8 cellular contexts compared by ENCODE assay signal in the genomic region with DNA sequence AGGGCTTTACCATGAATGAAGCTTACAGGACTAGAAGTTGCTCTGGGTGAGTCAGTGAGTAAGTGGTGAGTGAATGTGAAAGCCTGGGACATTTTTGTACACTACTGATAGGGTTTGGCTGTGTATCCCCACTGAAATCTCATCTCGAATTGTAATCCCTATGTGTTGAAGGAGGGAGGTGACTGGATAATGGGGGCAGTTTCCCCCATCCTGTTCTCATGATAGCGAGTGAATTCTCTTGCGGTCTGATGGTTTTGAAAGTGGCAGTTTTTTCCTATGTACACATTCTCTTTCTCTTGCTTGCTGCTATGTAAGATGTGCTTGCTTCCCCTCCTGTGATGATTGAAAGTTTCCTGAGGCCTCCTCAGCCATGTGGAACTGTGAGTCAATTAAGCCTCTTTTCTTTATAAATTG. TPM values are rescaled to one million over a fixed set of nuclear protein-coding genes. Genes with fewer than 3 reads are reported as not detected.
DNase-seq lines count a peak whose midpoint lies in the region; ATAC-seq lines count a peak whose summit lies in the region.
"Not testable (repeated sequence)": the region's sequence is repeated elsewhere in the genome, so short reads cannot be mapped to it uniquely, and the experiment has no call there.
"Had no signal": no experiment of that assay in that cellular context is flagged by ENCODE, and none has a peak within 500 bp of the region (broad histone marks: within the 10 kb centered on the region; RNA-seq: fewer than 3 reads in every experiment).

No MANE protein-coding gene starts in this region.

- peaks cover 53% of the 10 kb centered on the region for H3K4me1 Mint-ChIP-seq in activated CD4-positive, alpha-beta T cell treated with anti-CD3 and anti-CD28 coated beads for 36 hours
- H3K4me1 Mint-ChIP-seq in memory B cell: peaks cover 19% of the 10 kb centered on the region

- intact Hi-C loops in activated CD4-positive, alpha-beta T cell treated with anti-CD3 and anti-CD28 coated beads for 36 hours (cut with DNase I, micrococcal nuclease): loop anchor here (2.0 to 10.0 kb wide), 4 partner anchors 47 to 133 kb away; partner anchors contain the start of genes MLLT10 (in 2 of the 2) and SKIDA1 (in 1 of the 2)

- POLR2A ChIA-PET in activated CD4-positive, alpha-beta T cell treated with anti-CD3 and anti-CD28 coated beads for 36 hours (lab: Charles Lee): not testable (repeated sequence)

- CTCF ChIA-PET in activated CD4-positive, alpha-beta T cell treated with anti-CD3 and anti-CD28 coated beads for 36 hours (lab: Charles Lee): interaction anchor here (0.7 kb wide), 1 partner anchor 28 kb away, joined by 3 read pairs; no protein-coding TSS in a partner anchor

- H3K36me3 Mint-ChIP-seq in activated CD4-positive, alpha-beta T cell treated with anti-CD3 and anti-CD28 coated beads for 36 hours (ENCODE audit: low read depth): peaks cover 30% of the 10 kb centered on the region
- peaks cover 24% of the 10 kb centered on the region for H3K36me3 Mint-ChIP-seq in memory B cell

- DNase-seq in activated CD4-positive, alpha-beta T cell treated with anti-CD3 and anti-CD28 coated beads for 36 hours: peak; percentile 62
- DNase-seq in astrocyte of the hippocampus (ENCODE audit: low read depth, low spot score): peak; percentile 52
- not testable (repeated sequence) for DNase-seq in memory B cell (ENCODE audit: low spot score in 2 of 2)

- not testable (repeated sequence) for H3K27me3 Mint-ChIP-seq in activated CD4-positive, alpha-beta T cell treated with anti-CD3 and anti-CD28 coated beads for 36 hours; memory B cell

- peak overlapping the region; percentile 91 for H3K27ac Mint-ChIP-seq in activated CD4-positive, alpha-beta T cell treated with anti-CD3 and anti-CD28 coated beads for 36 hours
- H3K27ac Mint-ChIP-seq in memory B cell: peak overlapping the region; percentile 70

- peak; percentile 70 for ATAC-seq in GM18508 (IDR thresholded peaks at IDR 0.05; ENCODE audit: insufficient read depth, unreplicated experiment)
- peak; percentile 68 for ATAC-seq in GM21367 (IDR thresholded peaks at IDR 0.05; ENCODE audit: unreplicated experiment)
- ATAC-seq in HG02840 (IDR thresholded peaks at IDR 0.05; ENCODE audit: low FRiP score, unreplicated experiment): peak; percentile 79
- peak; percentile 83 for ATAC-seq in HG03442 (IDR thresholded peaks at IDR 0.05; ENCODE audit: unreplicated experiment)
- peak; percentile 91 for ATAC-seq in activated CD4-positive, alpha-beta T cell treated with anti-CD3 and anti-CD28 coated beads for 36 hours
- peak; percentile 41 for ATAC-seq in memory B cell (ENCODE audit: low read depth)

- H3K9me3 Mint-ChIP-seq in activated CD4-positive, alpha-beta T cell treated with anti-CD3 and anti-CD28 coated beads for 36 hours (ENCODE audit: low read depth): peaks cover 11% of the 10 kb centered on the region
- H3K9me3 Mint-ChIP-seq in memory B cell: not testable (repeated sequence)

- H3K4me3 Mint-ChIP-seq in activated CD4-positive, alpha-beta T cell treated with anti-CD3 and anti-CD28 coated beads for 36 hours: peak overlapping the region; percentile 12
- H3K4me3 Mint-ChIP-seq in memory B cell: peak overlapping the region; percentile 28

RNA-seq across cellular contexts. Expression of gene MLLT10, which starts 47.4 kb away (rescaled TPM):
- total RNA-seq in activated CD4-positive, alpha-beta T cell treated with anti-CD3 and anti-CD28 coated beads for 36 hours: 10 to 100 TPM; 33.8 to 34.1 TPM

RNA-seq across cellular contexts. Expression of gene SKIDA1, which starts 55.9 kb away (rescaled TPM):
- total RNA-seq in activated CD4-positive, alpha-beta T cell treated with anti-CD3 and anti-CD28 coated beads for 36 hours: under 1 TPM; 0.32 to 0.54 TPM
- total RNA-seq: CD8-positive, alpha-beta T cell had no signal

Comparison
In these comparisons a context has a peak if more than half of its experiments do, and no peak if none do; other contexts are left out.
1. ATAC-seq: peak in every context shown above with its lines; median percentile 91 in activated CD4-positive, alpha-beta T cell treated with anti-CD3 and anti-CD28 coated beads for 36 hours; 83 in HG03442; 79 in HG02840; 70 in GM18508; 68 in GM21367; 41 in memory B cell.